In genomic region chr1:41255978-41256377, GRCh38 we compare ENCODE assay signal across 18 cellular contexts. TPM values are rescaled to one million over a fixed set of nuclear protein-coding genes. Genes with fewer than 3 reads are reported as not detected.
DNase-seq lines count a peak whose midpoint lies in the region; ATAC-seq, FAIRE-seq and TF ChIP-seq lines count a peak whose summit lies in the region.
"Had no signal": no experiment of that assay in that cellular context is flagged by ENCODE, and none has a peak within 500 bp of the region (broad histone marks: within the 10 kb centered on the region; RNA-seq: fewer than 3 reads in every experiment).

No MANE protein-coding gene starts in this region.

- H3K36me3 Mint-ChIP-seq in chondrocyte (ENCODE audit: low read depth), result peaks cover 12% of the 10 kb centered on the region
- H3K36me3 Mint-ChIP-seq: CD4-positive, CD25-positive, alpha-beta regulatory T cell had no signal

- peaks cover 41% of the 10 kb centered on the region for H3K9me3 Mint-ChIP-seq in chondrocyte (ENCODE audit: low read depth)

- 55% methylated on average over 1 of the region's 1 CpG for whole genome bisulfite sequencing in HepG2 (ENCODE audit: low lambda C conversion rate)

- TF ChIP-seq CTCF in PC-3 (conservative IDR thresholded peaks at IDR 0.05; ENCODE audit: low read depth, low read length), result no peak
- no peak for TF ChIP-seq CTCF in chondrocyte (IDR thresholded peaks at IDR 0.05)
- no peak for TF ChIP-seq CTCF in osteoblast (IDR thresholded peaks at IDR 0.05; ENCODE audit: extremely low read depth, low read depth, low read length)
- no peak for TF ChIP-seq CTCF in HepG2 (CRISPR knock-in tag; IDR thresholded peaks at IDR 0.05)

- peak overlapping the region; percentile 88 for H3K27ac Mint-ChIP-seq in chondrocyte (ENCODE audit: unreplicated experiment)
- H3K27ac Mint-ChIP-seq: CD4-positive, CD25-positive, alpha-beta regulatory T cell had no signal

- DNase-seq in EH (ENCODE audit: low read depth) (peak; percentile 49), PC-3 (peak; percentile 11), chondrocyte (ENCODE audit: low spot score) (no peak), osteoblast (ENCODE audit: insufficient read length, low spot score, missing footprints) (no peak), glomerular visceral epithelial cell (ENCODE audit: extremely low spot score) (no peak), HepG2 (ENCODE audit: low spot score) (no peak), NCI-H2227 (lab: John Stamatoyannopoulos, UW; ENCODE audit: unreplicated experiment) (no peak)
- DNase-seq: BE2C; Caco-2; CD4-positive, CD25-positive, alpha-beta regulatory T cell; GF-D8; KBM-7; NCI-H1417 treated with DMSO at 0.1 percent for 48 hours; NCI-H187 treated with DMSO at 0.1 percent for 48 hours; NCI-H345; NCI-H524 treated with DMSO at 0.1 percent for 48 hours had no signal

- H3K27ac ChIP-seq in PC-3 (ENCODE audit: low read length) (no peak overlapping the region), osteoblast (ENCODE audit: low read depth, low read length) (peak overlapping the region; percentile 1), HepG2 (ENCODE audit: extremely low read length, insufficient read depth, low read length) (no peak overlapping the region)

- in situ Hi-C loops in HepG2 (cut with HindIII; ENCODE audit: extremely low pct_ligation_motif_present, low pct_unique_long_range_greater_than_20kb), result no loop called here

- peaks cover 20% of the 10 kb centered on the region for H3K4me1 Mint-ChIP-seq in chondrocyte (ENCODE audit: low read depth)
- H3K4me1 Mint-ChIP-seq: CD4-positive, CD25-positive, alpha-beta regulatory T cell had no signal

- no peak for TF ChIP-seq RAD21 in HepG2 (CRISPR knock-in tag; IDR thresholded peaks at IDR 0.05)

- no peaks in the 10 kb centered on the region for H3K27me3 Mint-ChIP-seq in chondrocyte (ENCODE audit: low read depth)

- no peak for FAIRE-seq in HepG2 (lab: Jason Lieb, UNC)

- ATAC-seq in PC-3, result no peak
- no peak for ATAC-seq in HepG2
- ATAC-seq in HG02884 (IDR thresholded peaks at IDR 0.05; ENCODE audit: unreplicated experiment), result no peak

- no peak for TF ChIP-seq POLR2A in HepG2 (IDR thresholded peaks at IDR 0.05; ENCODE audit: insufficient read depth in 1 of 2, low read depth in 2 of 2, low read length in 2 of 2)

- intact Hi-C loops in PC-3 (cut with micrococcal nuclease) (no loop called here), HepG2 (cut with micrococcal nuclease; ENCODE audit: unreplicated experiment) (no loop called here)

- H3K4me3 ChIP-seq in PC-3 (ENCODE audit: low read length) (no peak overlapping the region), osteoblast (ENCODE audit: insufficient read depth, low read length) (no peak overlapping the region), HepG2 (replicated peaks in 1 of 3; ENCODE audit: insufficient read depth in 1 of 3, low read depth in 2 of 3, low read length in 3 of 3) (no peak overlapping the region)
- H3K4me3 ChIP-seq: HAP-1 had no signal

- H2AFZ ChIP-seq in PC-3 (ENCODE audit: low read length) (no peak overlapping the region), osteoblast (ENCODE audit: low read length) (no peak overlapping the region), HepG2 (ENCODE audit: low read length) (no peak overlapping the region)

- no TSS peak for BruUV-seq in PC-3 (replicated peaks; lab: Mats Ljungman, UMichigan)
- no TSS peak for BruUV-seq in HepG2 (replicated peaks; lab: Mats Ljungman, UMichigan)

- H3K27me3 ChIP-seq in PC-3 (ENCODE audit: low read length) (no peaks in the 10 kb centered on the region), osteoblast (ENCODE audit: insufficient read depth, low read length) (no peaks in the 10 kb centered on the region), HepG2 (ENCODE audit: control insufficient read depth in 1 of 2, insufficient read depth in 2 of 2, low read length in 2 of 2) (no peaks in the 10 kb centered on the region)
- H3K27me3 ChIP-seq: BE2C had no signal

- H3F3A ChIP-seq in PC-3 (ENCODE audit: low read length, unreplicated experiment), result no peaks in the 10 kb centered on the region

- H3K9ac ChIP-seq in PC-3 (ENCODE audit: low read length) (no peak overlapping the region), HepG2 (ENCODE audit: insufficient read depth, low read depth, low read length) (no peak overlapping the region)

- CTCF ChIA-PET in PC-3 (lab: Charles Lee), result no interaction called here
- CTCF ChIA-PET in HepG2 (lab: Yijun Ruan, JAX; ENCODE audit: low intra/inter-chr PET ratio, low total read pairs), result no interaction called here

- H3K4me2 ChIP-seq in PC-3 (ENCODE audit: low read length) (no peak overlapping the region), osteoblast (ENCODE audit: insufficient read depth, low read length) (peak overlapping the region; percentile 1), HepG2 (ENCODE audit: low read depth, low read length) (no peak overlapping the region)

- peak overlapping the region; percentile 16 for H3K4me3 Mint-ChIP-seq in chondrocyte (ENCODE audit: unreplicated experiment)
- H3K4me3 Mint-ChIP-seq: CD4-positive, CD25-positive, alpha-beta regulatory T cell had no signal

- H3K36me3 ChIP-seq in PC-3 (ENCODE audit: low read depth, low read length), result no peaks in the 10 kb centered on the region
- H3K36me3 ChIP-seq in osteoblast (ENCODE audit: insufficient read depth, low read length), result no peaks in the 10 kb centered on the region
- H3K36me3 ChIP-seq in HepG2 (replicated peaks in 1 of 2; ENCODE audit: control insufficient read depth in 1 of 2, insufficient read depth in 2 of 2, low read length in 2 of 2), result no peaks in the 10 kb centered on the region
- H3K36me3 ChIP-seq: BE2C, HAP-1 had no signal

- H4K20me1 ChIP-seq in PC-3 (ENCODE audit: low read length), result no peaks in the 10 kb centered on the region
- H4K20me1 ChIP-seq in osteoblast (ENCODE audit: insufficient read depth, low read length), result peaks cover 5% of the 10 kb centered on the region
- no peaks in the 10 kb centered on the region for H4K20me1 ChIP-seq in HepG2 (ENCODE audit: insufficient read depth, low read length)

- POLR2A ChIA-PET in PC-3 (lab: Charles Lee; ENCODE audit: unreplicated experiment) (no interaction called here), HepG2 (lab: Yijun Ruan, JAX) (no interaction called here)

- no peaks in the 10 kb centered on the region for H3K9me2 ChIP-seq in PC-3 (replicated peaks; ENCODE audit: low read length)

- TF ChIP-seq EP300 in HepG2 (IDR thresholded peaks at IDR 0.05; ENCODE audit: low read depth in 2 of 2, low read length in 2 of 2) (no peak), HepG2 (CRISPR knock-in tag; IDR thresholded peaks at IDR 0.05; ENCODE audit: borderline replicate concordance) (no peak)

- H3K4me1 ChIP-seq in PC-3 (ENCODE audit: insufficient read depth, low read length), result no peaks in the 10 kb centered on the region
- peaks cover 9% of the 10 kb centered on the region for H3K4me1 ChIP-seq in osteoblast (ENCODE audit: insufficient read depth, low read length)
- no peaks in the 10 kb centered on the region for H3K4me1 ChIP-seq in HepG2 (ENCODE audit: insufficient read depth, low read length)
- H3K4me1 ChIP-seq: BE2C, Caco-2, HAP-1 had no signal

- H3K79me2 ChIP-seq in PC-3 (ENCODE audit: low read length) (no peaks in the 10 kb centered on the region), osteoblast (ENCODE audit: insufficient read depth, low read length) (no peaks in the 10 kb centered on the region), HepG2 (ENCODE audit: insufficient read depth, low read length) (no peaks in the 10 kb centered on the region)

- H3K9me3 ChIP-seq in PC-3 (ENCODE audit: low read length) (no peaks in the 10 kb centered on the region), osteoblast (ENCODE audit: low read depth, low read length) (peaks cover 2% of the 10 kb centered on the region), HepG2 (ENCODE audit: low read length) (no peaks in the 10 kb centered on the region)
- H3K9me3 ChIP-seq: BE2C, Caco-2 had no signal

TF ChIP-seq in HepG2, 621 proteins besides CTCF, POLR2A, EP300 and RAD21:
- TF ChIP-seq ZNF24 (IDR thresholded peaks at IDR 0.05) (no peak), CCDC6 (CRISPR knock-in tag; IDR thresholded peaks at IDR 0.05) (no peak), ZNF292 (CRISPR knock-in tag; IDR thresholded peaks at IDR 0.05; ENCODE audit: borderline replicate concordance, low read depth) (no peak)
TF ChIP-seq in HepG2: peak in this region for 0.

RNA-seq across cellular contexts. Expression of gene SCMH1, which starts 13.9 kb away (rescaled TPM):
- total RNA-seq in PC-3 (2014; rRNA removed) (33.6 and 36.5 TPM in 2 replicates), chondrocyte (29.5 to 32.4 TPM (median 30.5 TPM) in 3 replicates), osteoblast (30.9 and 33.7 TPM in 2 replicates), HepG2 (2016; rRNA removed; fragmentation: Illumina TruSeq; extraction: Trizol) (35.5 and 41.8 TPM in 2 replicates)
- total RNA-seq in HepG2 (2016; cell fraction: cytosol; rRNA removed; fragmentation: Illumina TruSeq; extraction: Trizol; ENCODE audit: low read depth), result 51.7 and 53.7 TPM in 2 replicates
- 31.9 and 37.4 TPM in 2 replicates for total RNA-seq in HepG2 (2016; cell fraction: insoluble cytoplasmic fraction; rRNA removed; fragmentation: Illumina TruSeq; extraction: Trizol)
- 75.2 and 75.8 TPM in 2 replicates for total RNA-seq in HepG2 (2016; cell fraction: membrane; rRNA removed; fragmentation: Illumina TruSeq; extraction: Trizol)
- 42.3 and 50.1 TPM in 2 replicates for total RNA-seq in HepG2 (2016; cell fraction: nucleus; rRNA removed; fragmentation: Illumina TruSeq; extraction: Trizol)
- 52.6 and 63.5 TPM in 2 replicates for polyA plus RNA-seq in HepG2 (2011; rRNA removed)
- polyA plus RNA-seq in HepG2 (2011; cell fraction: cytosol; rRNA removed), result 35.2 and 35.4 TPM in 2 replicates
- 95.4 and 97.7 TPM in 2 replicates for polyA plus RNA-seq in HepG2 (2011; cell fraction: nucleus; rRNA removed)
- polyA plus RNA-seq in HepG2 (2012), result 33.2 and 35.5 TPM in 2 replicates
- 40.3 and 41.7 TPM in 2 replicates for polyA plus RNA-seq in HepG2 (2016; cell fraction: cytosol; fragmentation: Illumina TruSeq; extraction: Trizol; ENCODE audit: low read depth)
- polyA plus RNA-seq in HepG2 (2016; cell fraction: insoluble cytoplasmic fraction; fragmentation: Illumina TruSeq; extraction: Trizol; ENCODE audit: low read depth), result 41.7 and 46.8 TPM in 2 replicates
- polyA plus RNA-seq in HepG2 (2016; cell fraction: membrane; fragmentation: Illumina TruSeq; extraction: Trizol; ENCODE audit: low read depth), result 78.2 and 89.1 TPM in 2 replicates
- 74.6 and 86.2 TPM in 2 replicates for polyA plus RNA-seq in HepG2 (2016; cell fraction: nucleus; fragmentation: Illumina TruSeq; extraction: Trizol; ENCODE audit: insufficient read depth, low read depth)
- 44.1 and 74.8 TPM in 2 replicates for polyA minus RNA-seq in HepG2 (2011; rRNA and poly(A)+ RNA removed; ENCODE audit: low replicate concordance)
- 14.4 and 16.0 TPM in 2 replicates for polyA minus RNA-seq in HepG2 (2011; cell fraction: cytosol; rRNA and poly(A)+ RNA removed)
- 46.4 and 64.5 TPM in 2 replicates for polyA minus RNA-seq in HepG2 (2011; cell fraction: nucleus; rRNA and poly(A)+ RNA removed)

Comparison
In these comparisons a context has a peak if more than half of its experiments do, and no peak if none do; other contexts are left out.
1. DNase-seq: peak in EH (single experiment) and PC-3 (single experiment); none in chondrocyte (single experiment), osteoblast (single experiment), glomerular visceral epithelial cell (single experiment), HepG2 (single experiment) and NCI-H2227 (single experiment).